14 cellular contexts compared by ENCODE assay signal in the genomic region with DNA sequence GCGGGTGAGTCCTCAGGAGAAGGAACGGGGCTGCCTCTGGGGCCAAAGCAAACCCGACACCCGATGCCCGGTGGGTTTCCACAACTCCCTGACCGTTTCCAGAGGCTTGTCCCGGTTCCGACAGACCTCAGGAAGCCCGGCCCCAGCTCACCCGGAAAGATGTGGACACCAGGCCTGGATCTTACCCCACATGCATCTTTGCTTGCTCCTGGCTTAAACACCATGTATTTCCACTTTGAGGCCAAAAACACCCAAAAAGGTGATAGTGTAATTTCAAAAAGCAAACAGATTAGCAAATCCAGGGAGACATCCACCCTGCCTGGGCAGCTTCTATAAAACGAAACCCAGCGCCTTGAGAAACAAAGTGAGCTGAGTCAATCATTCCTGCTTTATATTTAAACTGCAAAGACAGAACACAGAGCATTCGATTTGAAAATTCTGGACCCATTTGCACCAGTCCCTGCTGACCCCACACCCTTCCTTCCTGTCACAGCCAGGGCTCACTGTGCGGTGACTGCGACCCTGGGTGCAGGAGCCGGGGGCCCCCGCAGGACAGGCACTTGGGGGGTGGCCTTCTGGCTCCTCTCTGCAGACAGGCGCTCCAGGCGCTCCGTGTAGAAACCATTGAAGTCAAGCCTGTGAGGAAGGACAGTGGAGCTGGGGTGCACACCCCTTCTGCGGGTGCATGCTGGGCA. TPM values are rescaled to one million over a fixed set of nuclear protein-coding genes. Genes with fewer than 3 reads are reported as not detected.
DNase-seq lines count a peak whose midpoint lies in the region; TF ChIP-seq lines count a peak whose summit lies in the region.
"Had no signal": no experiment of that assay in that cellular context is flagged by ENCODE, and none has a peak within 500 bp of the region (broad histone marks: within the 10 kb centered on the region; RNA-seq: fewer than 3 reads in every experiment).

No MANE protein-coding gene starts in this region.

- H3K36me3 Mint-ChIP-seq in HFFc6 (ENCODE audit: low read depth) = peaks cover 8% of the 10 kb centered on the region
- peaks cover 3 to 17% (median 4%) of the 10 kb centered on the region in 3 donors for H3K36me3 Mint-ChIP-seq in immature natural killer cell

- H3K4me3 ChIP-seq in Peyer's patch (no peak overlapping the region), spleen (peak overlapping the region in 3 of 8 donors; percentile 12 to 72 (median 19))
- H3K4me3 ChIP-seq: ascending aorta, gastroesophageal sphincter had no signal

- no peaks in the 10 kb centered on the region for H3K27me3 Mint-ChIP-seq in HFFc6 (ENCODE audit: insufficient read depth)
- peaks cover 18 to 34% (median 19%) of the 10 kb centered on the region in 3 donors for H3K27me3 Mint-ChIP-seq in immature natural killer cell (ENCODE audit: low read depth in 3 of 3)
- H3K27me3 Mint-ChIP-seq: stimulated activated naive CD8-positive, alpha-beta T cell treated with anti-CD3 and anti-CD28 coated beads, Interleukin-15, Interleukin-2, amounts not matched to agents 100 ng/mL and 50 ng/mL, for 24 hours had no signal

- H3K36me3 ChIP-seq in Peyer's patch (peaks cover 0 to 53% (median 0%) of the 10 kb centered on the region in 3 donors), spleen (peaks cover 2 to 59% (median 41%) of the 10 kb centered on the region in 6 donors)

- intact Hi-C loops in spleen (cut with DNase I; ENCODE audit: low total_unique reads) = no loop called here

- H3K27me3 ChIP-seq in Peyer's patch = peaks cover 0 to 7% of the 10 kb centered on the region in 2 donors
- H3K27me3 ChIP-seq in spleen (replicated peaks in 1 of 7) = peaks cover 0 to 32% (median 7%) of the 10 kb centered on the region in 7 donors
- H3K27me3 ChIP-seq: ascending aorta had no signal

- H3K4me1 ChIP-seq in Peyer's patch = peaks cover 0 to 51% (median 29%) of the 10 kb centered on the region in 4 donors
- H3K4me1 ChIP-seq in spleen = peaks cover 17 to 66% (median 59%) of the 10 kb centered on the region in 6 donors

- no peak for TF ChIP-seq POLR2A in Peyer's patch (IDR thresholded peaks at IDR 0.05)
- no peak for TF ChIP-seq POLR2A in spleen (IDR thresholded peaks at IDR 0.05)

- WGBS in spleen, 5 donors = 50 to 75% (median 60%) methylated on average over 18 to 21 of the region's 21 CpGs

- H3K27ac ChIP-seq in Peyer's patch = peak overlapping the region; percentile 71 to 85 (median 77)
- peak overlapping the region; percentile 66 to 98 (median 88) for H3K27ac ChIP-seq in spleen
- H3K27ac ChIP-seq: ascending aorta, gastroesophageal sphincter had no signal

- no peaks in the 10 kb centered on the region for H3K9me3 ChIP-seq in Peyer's patch
- no peaks in the 10 kb centered on the region for H3K9me3 ChIP-seq in spleen
- H3K9me3 ChIP-seq: ascending aorta, gastroesophageal sphincter had no signal

- no peak for DNase-seq in HFFc6
- DNase-seq in Peyer's patch = no peak
- DNase-seq in immature natural killer cell = peak in 2 of 3 donors; percentile 38 to 43
- peak; percentile 87 for DNase-seq in spleen
- DNase-seq in occipital lobe (lab: John Stamatoyannopoulos, UW) = no peak
- no peak for DNase-seq in stimulated activated CD4-positive, alpha-beta T cell treated with anti-CD3 and anti-CD28 coated beads, Interleukin-2, amount 100 ng/mL, for 24 hours
- no peak for DNase-seq in DMS153 (lab: John Stamatoyannopoulos, UW)
- DNase-seq: NCI-H187, NCI-H524 treated with DMSO at 0.1 percent for 48 hours had no signal

- H3K9me3 Mint-ChIP-seq in HFFc6 (no peaks in the 10 kb centered on the region), immature natural killer cell (no peaks in the 10 kb centered on the region)
- H3K9me3 Mint-ChIP-seq: stimulated activated naive CD8-positive, alpha-beta T cell treated with anti-CD3 and anti-CD28 coated beads, Interleukin-15, Interleukin-2, amounts not matched to agents 100 ng/mL and 50 ng/mL, for 24 hours had no signal

- H3K4me3 Mint-ChIP-seq in HFFc6 = no peak overlapping the region
- H3K4me3 Mint-ChIP-seq in immature natural killer cell = peak overlapping the region; percentile 93 to 99 (median 98)
- H3K4me3 Mint-ChIP-seq: stimulated activated naive CD8-positive, alpha-beta T cell treated with anti-CD3 and anti-CD28 coated beads, Interleukin-15, Interleukin-2, amounts not matched to agents 100 ng/mL and 50 ng/mL, for 24 hours had no signal

- no peak for TF ChIP-seq CTCF in HFFc6 (IDR thresholded peaks at IDR 0.05)
- no peak for TF ChIP-seq CTCF in Peyer's patch (IDR thresholded peaks at IDR 0.05)
- no peak for TF ChIP-seq CTCF in spleen (IDR thresholded peaks at IDR 0.05 in 8 of 11, conservative IDR thresholded peaks at IDR 0.05 in 3 of 11)

- H3K4me1 Mint-ChIP-seq in HFFc6 (ENCODE audit: low read depth) = peaks cover 12% of the 10 kb centered on the region
- H3K4me1 Mint-ChIP-seq in immature natural killer cell = peaks cover 29 to 42% of the 10 kb centered on the region in 2 donors

- H3K27ac Mint-ChIP-seq in HFFc6 (peak overlapping the region; percentile 21; the same call in 1 of the 2 replicates), immature natural killer cell (peak overlapping the region; percentile 99 to 100 (median 100))

RNA-seq across cellular contexts. Expression of a gene that starts 2.7 kb away (rescaled TPM):
- total RNA-seq in HFFc6 (2021; fragmentation: NEBNext Ultra II Directional; extraction: Animal tissue kit (Norgen Biotek cat#: 25700)) = 1 to 10 TPM in 5 of 6 experiments, under 1 TPM in 1; 0.99 to 2.9 (median 1.2) TPM
- total RNA-seq in Peyer's patch (10 to 100 TPM in 1 of 4 donors, 1 to 10 TPM in 3; 5.4 to 12.4 (median 6.4) TPM), spleen (100 to 1,000 TPM in 3 of 7 donors, 10 to 100 TPM in 4; 43.3 to 177 (median 99.1) TPM), occipital lobe (1.7 TPM)
- polyA plus RNA-seq in immature natural killer cell (100 to 1,000 TPM; 143 to 294 (median 153) TPM), spleen (10 to 100 TPM; 10.1 to 27.2 (median 20.4) TPM)

RNA-seq across cellular contexts. Expression of a gene that starts 29.3 kb away (rescaled TPM):
- total RNA-seq in HFFc6 (2021; fragmentation: NEBNext Ultra II Directional; extraction: Animal tissue kit (Norgen Biotek cat#: 25700)) = 10 to 100 TPM; 72.5 to 80.8 (median 77.7) TPM
- total RNA-seq in Peyer's patch (10 to 100 TPM; 40.1 to 85.0 (median 67.8) TPM), spleen (10 to 100 TPM; 40.2 to 61.2 (median 51.9) TPM), occipital lobe (42.4 TPM)
- polyA plus RNA-seq in immature natural killer cell (10 to 100 TPM; 11.0 to 44.3 (median 27.5) TPM), spleen (100 to 1,000 TPM in 2 of 3 donors, 10 to 100 TPM in 1; 85.2 to 201 (median 132) TPM)

RNA-seq across cellular contexts. Expression of a gene that starts 29.3 kb away (rescaled TPM):
- 10 to 100 TPM; 45.7 to 62.0 (median 52.7) TPM for total RNA-seq in HFFc6 (2021; fragmentation: NEBNext Ultra II Directional; extraction: Animal tissue kit (Norgen Biotek cat#: 25700))
- total RNA-seq in Peyer's patch (10 to 100 TPM; 25.7 to 42.9 (median 30.5) TPM), spleen (10 to 100 TPM; 26.3 to 33.1 (median 29.2) TPM), occipital lobe (7.5 TPM)
- polyA plus RNA-seq in immature natural killer cell (10 to 100 TPM; 73.2 to 90.2 (median 88.0) TPM), spleen (10 to 100 TPM; 43.3 to 50.6 (median 44.7) TPM)

RNA-seq across cellular contexts. Expression of a gene that starts 41.8 kb away (rescaled TPM):
- not detected for total RNA-seq in HFFc6 (2021; fragmentation: NEBNext Ultra II Directional; extraction: Animal tissue kit (Norgen Biotek cat#: 25700))
- total RNA-seq in Peyer's patch (under 1 TPM in 1 of 4 donors, not detected in 3; 0.54 TPM), spleen (10 to 100 TPM in 1 of 7 donors, 1 to 10 TPM in 6; 1.7 to 10.4 (median 3.4) TPM), occipital lobe (not detected)
- polyA plus RNA-seq in immature natural killer cell (under 1 TPM in 1 of 3 donors, not detected in 2; 0.24 TPM), spleen (1 to 10 TPM in 2 of 3 donors, under 1 TPM in 1; 0.76 to 6.3 (median 2.9) TPM)
- total RNA-seq: RPMI7951 had no signal

RNA-seq across cellular contexts. Expression of a gene that starts 49.4 kb away (rescaled TPM):
- total RNA-seq in HFFc6 (2021; fragmentation: NEBNext Ultra II Directional; extraction: Animal tissue kit (Norgen Biotek cat#: 25700)) = not detected
- total RNA-seq in Peyer's patch (not detected), spleen (under 1 TPM in 3 of 7 donors, not detected in 4; 0.41 to 0.54 (median 0.43) TPM), occipital lobe (not detected)
- polyA plus RNA-seq in immature natural killer cell (not detected), spleen (under 1 TPM; 0.10 to 0.23 (median 0.13) TPM)
- total RNA-seq: ascending aorta, gastroesophageal sphincter, myocyte, RPMI7951 had no signal

Comparison
In these comparisons a context has a peak if more than half of its experiments do, and no peak if none do; other contexts are left out.
1. DNase-seq: peak in immature natural killer cell (2 of 3) and spleen (single experiment); none in HFFc6 (single experiment), Peyer's patch (0 of 3), occipital lobe (single experiment), stimulated activated CD4-positive, alpha-beta T cell treated with anti-CD3 and anti-CD28 coated beads, Interleukin-2, amount 100 ng/mL, for 24 hours (0 of 2) and DMS153 (single experiment).